16 cellular contexts compared by ENCODE assay signal in the genomic region with DNA sequence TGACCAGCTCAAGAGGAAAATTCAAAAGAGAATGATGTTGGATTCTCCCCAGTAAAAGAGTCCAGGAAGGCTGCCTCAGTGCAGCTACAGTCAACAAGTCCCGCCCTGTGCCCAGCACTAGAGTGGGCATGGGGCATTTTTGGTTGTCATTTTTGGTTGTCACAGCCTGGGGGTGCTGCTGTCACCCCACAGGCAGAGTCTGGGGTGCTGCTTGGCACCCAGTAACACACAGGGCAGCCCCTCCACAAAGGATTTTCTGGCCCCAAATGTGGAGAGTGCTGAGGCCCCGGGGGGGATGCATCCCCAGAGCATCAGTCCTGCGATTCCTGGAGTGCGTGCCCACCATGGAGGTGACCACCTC. TPM values are rescaled to one million over a fixed set of nuclear protein-coding genes. Genes with fewer than 3 reads are reported as not detected.
"Had no signal": no experiment of that assay in that cellular context is flagged by ENCODE, and none has a peak within 500 bp of the region (broad histone marks: within the 10 kb centered on the region; RNA-seq: fewer than 3 reads in every experiment).

No MANE protein-coding gene starts in this region.

- FAIRE-seq: endothelial cell of umbilical vein, islet of Langerhans, pancreas had no signal

- H3K36me3 ChIP-seq: colonic mucosa, gastrocnemius medialis, heart right ventricle, left lung, pancreas, thyroid gland, vagina had no signal

- DNase-seq: activated CD4-positive, alpha-beta T cell treated with anti-CD3 and anti-CD28 coated beads, Interleukin-2, amount 50 U/mL, for 48 hours; activated gamma-delta T cell treated with Interleukin-2 at 50 U/mL for 16 hours; activated T-cell treated with anti-CD3 and anti-CD28 coated beads, Interleukin-2, amount 50 U/mL, for 48 hours; colonic mucosa; gastrocnemius medialis; heart right ventricle; stimulated activated CD4-positive, alpha-beta T cell treated with anti-CD3 and anti-CD28 coated beads, Interleukin-15, amount 100 ng/mL, for 24 hours; stimulated activated CD4-positive, alpha-beta T cell treated with anti-CD3 and anti-CD28 coated beads, Interleukin-4, amount 100 ng/mL, for 24 hours; thyroid gland had no signal

- H3K9me3 ChIP-seq: colonic mucosa, gastrocnemius medialis, pancreas, thyroid gland, vagina had no signal

- ATAC-seq: activated CD4-positive, CD25-positive, alpha-beta regulatory T cell treated with anti-CD3 and anti-CD28 coated beads, Interleukin-2, amount 50 U/mL, for 24 hours; gastrocnemius medialis; left lung; pancreas had no signal

- H3K27ac ChIP-seq: colonic mucosa, gastrocnemius medialis, heart right ventricle, left lung, pancreas, thyroid gland, vagina had no signal

- H3K27me3 ChIP-seq: colonic mucosa, pancreas, thyroid gland, vagina had no signal

- H3K4me1 ChIP-seq: colonic mucosa, pancreas had no signal

- H3K4me3 ChIP-seq: colonic mucosa, gastrocnemius medialis, heart right ventricle, left lung, pancreas, thyroid gland, vagina had no signal

RNA-seq across cellular contexts. Expression of a gene that starts 28.2 kb away (rescaled TPM):
- polyA plus RNA-seq: neural cell had no signal
